Comparison of ENCODE assay signal across 15 cellular contexts in genomic region chr22:21621025-21621424, GRCh38. TPM values are rescaled to one million over a fixed set of nuclear protein-coding genes. Genes with fewer than 3 reads are reported as not detected.
DNase-seq lines count a peak whose midpoint lies in the region; ATAC-seq, FAIRE-seq and TF ChIP-seq lines count a peak whose summit lies in the region.
"Had no signal": no experiment of that assay in that cellular context is flagged by ENCODE, and none has a peak within 500 bp of the region (broad histone marks: within the 10 kb centered on the region; RNA-seq: fewer than 3 reads in every experiment).

No MANE protein-coding gene starts in this region.

- peaks cover 17% of the 10 kb centered on the region for H3K4me1 Mint-ChIP-seq in CD4-positive, alpha-beta T cell (ENCODE audit: low read depth)

- H3K4me3 Mint-ChIP-seq in CD4-positive, alpha-beta T cell: no peak overlapping the region

- H3K4me2 ChIP-seq in A549: no peak overlapping the region

- 100% methylated on average over 1 of the region's 3 CpGs for WGBS in A549 (ENCODE audit: missing lambda C conversion rate)
- 100% methylated on average over 1 of the region's 3 CpGs for WGBS in mesodermal cell (ENCODE audit: insufficient coverage in 2 of 2), 2 experiments
- WGBS in prostate gland: 91% methylated on average over 3 of the region's 3 CpGs

- ATAC-seq in A549: no peak
- ATAC-seq in CD4-positive, alpha-beta T cell (ENCODE audit: poor library complexity): no peak

- H3K27ac ChIP-seq in A549: no peak overlapping the region
- H3K27ac ChIP-seq in CD4-positive, alpha-beta T cell (ENCODE audit: low read depth, low read length): no peak overlapping the region
- 0 out of 2 replicates have a peak overlapping the region, but pooled peaks have one; percentile 15 for H3K27ac ChIP-seq in VCaP
- peak overlapping the region; percentile 16 for H3K27ac ChIP-seq in mesodermal cell (ENCODE audit: low read depth, low read length, severe bottlenecking)
- no peak overlapping the region for H3K27ac ChIP-seq in prostate gland
- H3K27ac ChIP-seq: SJCRH30 had no signal

- H3K27me3 ChIP-seq in CD4-positive, alpha-beta T cell (ENCODE audit: control insufficient read depth, insufficient read depth, low read length): no peaks in the 10 kb centered on the region
- H3K27me3 ChIP-seq in MG63 (no peaks in the 10 kb centered on the region), prostate gland (replicated peaks; ENCODE audit: insufficient read depth) (no peaks in the 10 kb centered on the region)
- H3K27me3 ChIP-seq: BE2C, SJCRH30 had no signal

- no peaks in the 10 kb centered on the region for H3K27me3 Mint-ChIP-seq in CD4-positive, alpha-beta T cell

- no peak for FAIRE-seq in A549 (lab: Jason Lieb, UNC)

- POLR2A ChIA-PET in A549 (lab: Yijun Ruan, JAX): no interaction called here
- POLR2A ChIA-PET in CD4-positive, alpha-beta T cell (lab: Charles Lee): no interaction called here

- intact Hi-C loops in CD4-positive, alpha-beta T cell (cut with DNase I, micrococcal nuclease): no loop called here
- intact Hi-C loops in prostate gland (cut with DNase I): no loop called here

- H3K9me3 Mint-ChIP-seq in CD4-positive, alpha-beta T cell: no peaks in the 10 kb centered on the region

- H3K9me3 ChIP-seq in A549 (no peaks in the 10 kb centered on the region), mesodermal cell (ENCODE audit: control insufficient read depth, low read length) (no peaks in the 10 kb centered on the region), MG63 (no peaks in the 10 kb centered on the region), prostate gland (no peaks in the 10 kb centered on the region)
- H3K9me3 ChIP-seq in CD4-positive, alpha-beta T cell (ENCODE audit: control insufficient read depth, low read length): no peaks in the 10 kb centered on the region
- H3K9me3 ChIP-seq: BE2C, SJCRH30 had no signal

- CTCF ChIA-PET in A549 (lab: Yijun Ruan, JAX): interaction anchor here (0.7 to 2.2 kb wide), 4 partner anchors 8 to 16 kb away, joined by 3 to 13 read pairs (median 4); partner anchors contain the start of gene YDJC
- CTCF ChIA-PET in CD4-positive, alpha-beta T cell (lab: Charles Lee): no interaction called here

- TF ChIP-seq EP300 in A549 (IDR thresholded peaks at IDR 0.05): no peak

- H3K4me1 ChIP-seq in A549 (peaks cover 11% of the 10 kb centered on the region; the same call in 1 of the 3 replicates), mesodermal cell (ENCODE audit: control insufficient read depth, insufficient read depth, low read length, poor library complexity, severe bottlenecking) (no peaks in the 10 kb centered on the region), prostate gland (replicated peaks) (peaks cover 11% of the 10 kb centered on the region)
- H3K4me1 ChIP-seq: BE2C, SJCRH30 had no signal

- peak overlapping the region; percentile 53 for H3K27ac Mint-ChIP-seq in CD4-positive, alpha-beta T cell

- H3K4me3 ChIP-seq in A549 (no peak overlapping the region), mesodermal cell (ENCODE audit: extremely low read depth, insufficient read depth, low read length, poor library complexity, severe bottlenecking) (no peak overlapping the region), MG63 (no peak overlapping the region), prostate gland (no peak overlapping the region)
- H3K4me3 ChIP-seq: SJCRH30 had no signal

- peaks cover 57% of the 10 kb centered on the region for H3K36me3 ChIP-seq in mesodermal cell (ENCODE audit: control insufficient read depth, insufficient read depth, low read length)
- H3K36me3 ChIP-seq in MG63: peaks cover 36% of the 10 kb centered on the region
- H3K36me3 ChIP-seq in prostate gland: no peaks in the 10 kb centered on the region

- TF ChIP-seq RAD21 in A549 (conservative IDR thresholded peaks at IDR 0.05 in 1 of 2, IDR thresholded peaks at IDR 0.05 in 1 of 2): no peak

- DNase-seq in A549 (ENCODE audit: low read depth in 1 of 2, low spot score in 1 of 2) (no peak), T-helper 2 cell (no peak), MG63 (no peak), prostate gland (ENCODE audit: low spot score) (no peak)
- DNase-seq in CD4-positive, alpha-beta T cell: no peak
- DNase-seq: BE2C, EL, HCEC 1CT, MV-4-11, NCI-H1417 treated with DMSO at 0.1 percent for 48 hours, NCI-H2081, NCI-H526, SJCRH30 had no signal

- peaks cover 32% of the 10 kb centered on the region for H3K36me3 Mint-ChIP-seq in CD4-positive, alpha-beta T cell (ENCODE audit: low read depth)

- TF ChIP-seq POLR2A in A549 (IDR thresholded peaks at IDR 0.05; ENCODE audit: low read length): no peak
- TF ChIP-seq POLR2A in prostate gland (IDR thresholded peaks at IDR 0.05): no peak

- TF ChIP-seq CTCF in A549 (IDR thresholded peaks at IDR 0.05): no peak
- no peak for TF ChIP-seq CTCF in CD4-positive, alpha-beta T cell (IDR thresholded peaks at IDR 0.05)
- TF ChIP-seq CTCF in VCaP (conservative IDR thresholded peaks at IDR 0.05): no peak
- TF ChIP-seq CTCF in prostate gland (IDR thresholded peaks at IDR 0.05): no peak

TF ChIP-seq in A549, 52 proteins besides CTCF, POLR2A, EP300 and RAD21 (continues in another document):
- TF ChIP-seq ZFP36 (IDR thresholded peaks at IDR 0.05; ENCODE audit: borderline replicate concordance, partially characterized antibody) (peak; percentile 59), CHD4 (IDR thresholded peaks at IDR 0.05; ENCODE audit: borderline replicate concordance) (no peak), PHF8 (IDR thresholded peaks at IDR 0.05; ENCODE audit: borderline replicate concordance, low read depth) (no peak)

RNA-seq across cellular contexts. Expression of gene YDJC, which starts 8.8 kb away (rescaled TPM):
- polyA plus RNA-seq in A549 (2011; rRNA removed) (24.8 and 27.0 TPM in 2 replicates), A549 (2017; fragmentation: RNase III; extraction: RNeasy Plus Mini Kit Qiagen cat#74134 plus additional on column Dnase treatment) (28.3 to 29.9 TPM (median 28.3 TPM) in 3 replicates)
- polyA plus RNA-seq in A549 (2012; cell fraction: cytosol; rRNA removed): 60.0 and 90.3 TPM in 2 replicates
- polyA plus RNA-seq in A549 (2012; cell fraction: nucleus; rRNA removed): 74.3 and 115 TPM in 2 replicates
- 10.5 and 13.7 TPM in 2 replicates for polyA minus RNA-seq in A549 (2011; rRNA and poly(A)+ RNA removed)
- total RNA-seq in CD4-positive, alpha-beta T cell: 10 to 100 TPM; 23.9 to 25.2 TPM
- polyA plus RNA-seq in mesodermal cell (2013, experiment 1 of 2): 12.3 TPM
- 10.1 TPM for polyA plus RNA-seq in mesodermal cell (2013, experiment 2 of 2)
- total RNA-seq in MG63 (2014; rRNA removed; shearing (Covaris generic); ENCODE audit: low replicate concordance): 70.3 and 78.4 TPM in 2 replicates
- 10 to 100 TPM; 44.9 to 74.1 TPM for total RNA-seq in prostate gland

RNA-seq across cellular contexts. Expression of gene CCDC116, which starts 11.5 kb away (rescaled TPM):
- polyA plus RNA-seq in A549 (2011; rRNA removed) (0.05 TPM in 1 of 2 replicates, not detected in the other), A549 (2017; fragmentation: RNase III; extraction: RNeasy Plus Mini Kit Qiagen cat#74134 plus additional on column Dnase treatment) (0.04 to 0.06 TPM in 2 of 3 replicates, not detected in the other)
- polyA plus RNA-seq in A549 (2012; cell fraction: cytosol; rRNA removed): 0.04 and 0.10 TPM in 2 replicates
- 0.72 and 1.0 TPM in 2 replicates for polyA plus RNA-seq in A549 (2012; cell fraction: nucleus; rRNA removed)
- not detected in 2 replicates for polyA minus RNA-seq in A549 (2011; rRNA and poly(A)+ RNA removed)
- total RNA-seq in CD4-positive, alpha-beta T cell: under 1 TPM; 0.14 to 0.20 TPM
- polyA plus RNA-seq in mesodermal cell (2013, experiment 1 of 2): 0.18 TPM
- polyA plus RNA-seq in mesodermal cell (2013, experiment 2 of 2): 0.30 TPM
- not detected in 2 replicates for total RNA-seq in MG63 (2014; rRNA removed; shearing (Covaris generic); ENCODE audit: low replicate concordance)
- total RNA-seq in prostate gland: 1 to 10 TPM in 1 of 2 donors, under 1 TPM in 1; 0.27 to 3.1 TPM

RNA-seq across cellular contexts. Expression of gene SDF2L1, which starts 21.1 kb away (rescaled TPM):
- 13.7 and 17.5 TPM in 2 replicates for polyA plus RNA-seq in A549 (2011; rRNA removed)
- polyA plus RNA-seq in A549 (2012; cell fraction: cytosol; rRNA removed): 99.7 and 128 TPM in 2 replicates
- polyA plus RNA-seq in A549 (2012; cell fraction: nucleus; rRNA removed): 61.8 and 78.3 TPM in 2 replicates
- 38.8 to 41.9 TPM (median 41.0 TPM) in 3 replicates for polyA plus RNA-seq in A549 (2017; fragmentation: RNase III; extraction: RNeasy Plus Mini Kit Qiagen cat#74134 plus additional on column Dnase treatment)
- 9.5 and 13.4 TPM in 2 replicates for polyA minus RNA-seq in A549 (2011; rRNA and poly(A)+ RNA removed)
- total RNA-seq in CD4-positive, alpha-beta T cell: 10 to 100 TPM; 20.0 to 21.2 TPM
- polyA plus RNA-seq in mesodermal cell (2013, experiment 1 of 2): 35.1 TPM
- 28.8 TPM for polyA plus RNA-seq in mesodermal cell (2013, experiment 2 of 2)
- 13.9 and 40.9 TPM in 2 replicates for total RNA-seq in MG63 (2014; rRNA removed; shearing (Covaris generic); ENCODE audit: low replicate concordance)
- total RNA-seq in prostate gland: 10 to 100 TPM; 30.5 to 87.2 TPM

RNA-seq across cellular contexts. Expression of gene PPIL2, which starts 44.8 kb away (rescaled TPM):
- polyA plus RNA-seq in A549 (2011; rRNA removed) (38.7 and 39.0 TPM in 2 replicates), A549 (2017; fragmentation: RNase III; extraction: RNeasy Plus Mini Kit Qiagen cat#74134 plus additional on column Dnase treatment) (30.8 to 34.0 TPM (median 31.4 TPM) in 3 replicates)
- polyA plus RNA-seq in A549 (2012; cell fraction: cytosol; rRNA removed): 37.6 and 38.7 TPM in 2 replicates
- polyA plus RNA-seq in A549 (2012; cell fraction: nucleus; rRNA removed): 118 and 125 TPM in 2 replicates
- 31.0 and 31.8 TPM in 2 replicates for polyA minus RNA-seq in A549 (2011; rRNA and poly(A)+ RNA removed)
- 10 to 100 TPM; 43.8 to 46.2 TPM for total RNA-seq in CD4-positive, alpha-beta T cell
- 30.2 TPM for polyA plus RNA-seq in mesodermal cell (2013, experiment 1 of 2)
- 27.8 TPM for polyA plus RNA-seq in mesodermal cell (2013, experiment 2 of 2)
- 11.2 and 17.4 TPM in 2 replicates for total RNA-seq in MG63 (2014; rRNA removed; shearing (Covaris generic); ENCODE audit: low replicate concordance)
- 10 to 100 TPM; 45.4 to 63.2 TPM for total RNA-seq in prostate gland

RNA-seq across cellular contexts. Expression of gene UBE2L3, which starts 53.5 kb away (rescaled TPM):
- 45.3 and 54.9 TPM in 2 replicates for polyA plus RNA-seq in A549 (2011; rRNA removed)
- 33.7 and 34.3 TPM in 2 replicates for polyA plus RNA-seq in A549 (2012; cell fraction: cytosol; rRNA removed)
- 17.6 and 25.7 TPM in 2 replicates for polyA plus RNA-seq in A549 (2012; cell fraction: nucleus; rRNA removed)
- polyA plus RNA-seq in A549 (2017; fragmentation: RNase III; extraction: RNeasy Plus Mini Kit Qiagen cat#74134 plus additional on column Dnase treatment): 53.1 to 56.6 TPM (median 55.6 TPM) in 3 replicates
- polyA minus RNA-seq in A549 (2011; rRNA and poly(A)+ RNA removed): 28.2 and 32.9 TPM in 2 replicates
- 10 to 100 TPM; 18.7 TPM for total RNA-seq in CD4-positive, alpha-beta T cell
- polyA plus RNA-seq in mesodermal cell (2013, experiment 1 of 2): 82.6 TPM
- 85.4 TPM for polyA plus RNA-seq in mesodermal cell (2013, experiment 2 of 2)
- 35.8 and 37.1 TPM in 2 replicates for total RNA-seq in MG63 (2014; rRNA removed; shearing (Covaris generic); ENCODE audit: low replicate concordance)
- total RNA-seq in prostate gland: 10 to 100 TPM; 61.7 to 78.1 TPM

Comparison
In these comparisons a context has a peak if more than half of its experiments do, and no peak if none do; other contexts are left out.
1. H3K27ac ChIP-seq: peak in VCaP (single experiment) and mesodermal cell (single experiment); none in A549 (0 of 2), CD4-positive, alpha-beta T cell (single experiment) and prostate gland (0 of 2).